9 cellular contexts compared by ENCODE assay signal in genomic region chr22:27799334-27800249, GRCh38. TPM values are rescaled to one million over a fixed set of nuclear protein-coding genes. Genes with fewer than 3 reads are reported as not detected.
DNase-seq lines count a peak whose midpoint lies in the region; ATAC-seq and TF ChIP-seq lines count a peak whose summit lies in the region.
"Had no signal": no experiment of that assay in that cellular context is flagged by ENCODE, and none has a peak within 500 bp of the region (broad histone marks: within the 10 kb centered on the region; RNA-seq: fewer than 3 reads in every experiment).

No MANE protein-coding gene starts in this region.

- no peaks in the 10 kb centered on the region for H3K36me3 ChIP-seq in H7 (replicated peaks; ENCODE audit: control insufficient read depth, insufficient read depth, low read length)
- no peaks in the 10 kb centered on the region for H3K36me3 ChIP-seq in mammary epithelial cell (ENCODE audit: insufficient read depth, low read length)

- H3K36me3 Mint-ChIP-seq in stimulated activated effector memory CD8-positive, alpha-beta T cell treated with anti-CD3 and anti-CD28 coated beads, Interleukin-12 subunit alpha, Interleukin-12 subunit beta, amount 100 ng/mL, for 72 hours, result no peaks in the 10 kb centered on the region
- no peaks in the 10 kb centered on the region for H3K36me3 Mint-ChIP-seq in naive thymus-derived CD8-positive, alpha-beta T cell

- no peak overlapping the region for H3K9ac ChIP-seq in mammary epithelial cell (ENCODE audit: insufficient read depth, low read length)

- no peak overlapping the region for H3K27ac Mint-ChIP-seq in stimulated activated effector memory CD8-positive, alpha-beta T cell treated with anti-CD3 and anti-CD28 coated beads, Interleukin-12 subunit alpha, Interleukin-12 subunit beta, amount 100 ng/mL, for 72 hours
- H3K27ac Mint-ChIP-seq in naive thymus-derived CD8-positive, alpha-beta T cell, result no peak overlapping the region

- peaks cover 50% of the 10 kb centered on the region for H3K79me2 ChIP-seq in mammary epithelial cell (ENCODE audit: insufficient read depth, low read length)

- BruUV-seq in mammary epithelial cell (replicated peaks; lab: Mats Ljungman, UMichigan), result no TSS peak

- CTCF ChIA-PET in mammary epithelial cell (lab: Charles Lee; ENCODE audit: low non-redundant PET), result no interaction called here

- in situ Hi-C loops in mammary epithelial cell (cut with MboI; ENCODE audit: low sequenced_read_pairs in 2 of 2), result loop anchor here (10.0 to 25.0 kb wide), 4 partner anchors 325 to 1037 kb away; no protein-coding TSS in a partner anchor

- DNase-seq in H7 (peak; percentile 83), mammary epithelial cell (no peak), iris pigment epithelial cell (ENCODE audit: low read depth) (peak; percentile 11), cerebellar nuclear complex (lab: John Stamatoyannopoulos, UW) (no peak)
- no peak for DNase-seq in stimulated activated effector memory CD8-positive, alpha-beta T cell treated with anti-CD3 and anti-CD28 coated beads, Interleukin-12 subunit alpha, Interleukin-12 subunit beta, amount 100 ng/mL, for 72 hours (ENCODE audit: low spot score in 2 of 2)
- DNase-seq in naive thymus-derived CD8-positive, alpha-beta T cell, result no peak
- DNase-seq in activated CD4-positive, alpha-beta T cell treated with anti-CD3 and anti-CD28 coated beads for 1 hour, result no peak
- DNase-seq: NCI-H226 had no signal

- POLR2A ChIA-PET in naive thymus-derived CD8-positive, alpha-beta T cell (lab: Charles Lee), result no interaction called here

- WGBS in mammary epithelial cell (ENCODE audit: low coverage, missing lambda C conversion rate), result 51% methylated on average over 6 of the region's 71 CpGs

- H3K4me3 Mint-ChIP-seq in stimulated activated effector memory CD8-positive, alpha-beta T cell treated with anti-CD3 and anti-CD28 coated beads, Interleukin-12 subunit alpha, Interleukin-12 subunit beta, amount 100 ng/mL, for 72 hours, result peak overlapping the region; percentile 72
- peak overlapping the region in 4 of 10 donors; percentile 29 to 73 (median 65) for H3K4me3 Mint-ChIP-seq in naive thymus-derived CD8-positive, alpha-beta T cell

- H3K27me3 ChIP-seq in H7 (ENCODE audit: control insufficient read depth, insufficient read depth, low read length) (peaks cover 85% of the 10 kb centered on the region), mammary epithelial cell (ENCODE audit: insufficient read depth, low read length) (no peaks in the 10 kb centered on the region)

- H3K4me1 ChIP-seq in mammary epithelial cell (ENCODE audit: insufficient read depth, low read length), result peaks cover 20% of the 10 kb centered on the region

- peaks cover 2 to 12% (median 9%) of the 10 kb centered on the region in 5 donors for H3K27me3 Mint-ChIP-seq in naive thymus-derived CD8-positive, alpha-beta T cell

- H3K4me3 ChIP-seq in H7 (ENCODE audit: insufficient read depth, low read depth, low read length) (peak overlapping the region; percentile 76), mammary epithelial cell (replicated peaks in 1 of 3; ENCODE audit: insufficient read depth in 1 of 3, low read depth in 2 of 3, low read length in 3 of 3) (peak overlapping the region; percentile 82 to 97 (median 92))

- no peaks in the 10 kb centered on the region for H3K9me3 Mint-ChIP-seq in stimulated activated effector memory CD8-positive, alpha-beta T cell treated with anti-CD3 and anti-CD28 coated beads, Interleukin-12 subunit alpha, Interleukin-12 subunit beta, amount 100 ng/mL, for 72 hours
- H3K9me3 Mint-ChIP-seq in naive thymus-derived CD8-positive, alpha-beta T cell, result no peaks in the 10 kb centered on the region

- peak overlapping the region; percentile 99 for H3K4me2 ChIP-seq in mammary epithelial cell (ENCODE audit: insufficient read depth, low read depth, low read length)

- no peaks in the 10 kb centered on the region for H3K9me3 ChIP-seq in mammary epithelial cell (replicated peaks; ENCODE audit: insufficient read depth, low read length)

- peaks cover 12% of the 10 kb centered on the region for H3K4me1 Mint-ChIP-seq in stimulated activated effector memory CD8-positive, alpha-beta T cell treated with anti-CD3 and anti-CD28 coated beads, Interleukin-12 subunit alpha, Interleukin-12 subunit beta, amount 100 ng/mL, for 72 hours
- peaks cover 8 to 13% (median 12%) of the 10 kb centered on the region in 4 donors for H3K4me1 Mint-ChIP-seq in naive thymus-derived CD8-positive, alpha-beta T cell

- no peak overlapping the region for H3K27ac ChIP-seq in mammary epithelial cell (ENCODE audit: insufficient read depth, low read depth, low read length)

- intact Hi-C loops in mammary epithelial cell (cut with micrococcal nuclease), result loop anchor here (2.0 to 10.0 kb wide), 6 partner anchors 47 to 1122 kb away; no protein-coding TSS in a partner anchor

- H2AFZ ChIP-seq in mammary epithelial cell (ENCODE audit: low read depth, low read length), result peak overlapping the region; percentile 95

- ATAC-seq in stimulated activated effector memory CD8-positive, alpha-beta T cell treated with anti-CD3 and anti-CD28 coated beads, Interleukin-12 subunit alpha, Interleukin-12 subunit beta, amount 100 ng/mL, for 72 hours, result no peak
- ATAC-seq in naive thymus-derived CD8-positive, alpha-beta T cell, result no peak
- no peak for ATAC-seq in HG02981 (IDR thresholded peaks at IDR 0.05; ENCODE audit: unreplicated experiment)

- H4K20me1 ChIP-seq in mammary epithelial cell (ENCODE audit: insufficient read depth, low read length), result peaks cover 5% of the 10 kb centered on the region

- dilution Hi-C loops in mammary epithelial cell (cut with HindIII; ENCODE audit: low sequenced_read_pairs), result no loop called here

- TF ChIP-seq CTCF in mammary epithelial cell (conservative IDR thresholded peaks at IDR 0.05 in 1 of 2, IDR thresholded peaks at IDR 0.05 in 1 of 2; ENCODE audit: extremely low read depth in 1 of 2, insufficient read depth in 1 of 2, low read depth in 1 of 2, low read length in 2 of 2), result no peak

RNA-seq across cellular contexts. Expression of gene MN1, which starts 2.0 kb away (rescaled TPM):
- total RNA-seq in H7 (2014; rRNA removed; shearing (Covaris generic)), result 22.1 and 26.4 TPM in 2 replicates
- 10 to 100 TPM in 1 of 2 donors, 1 to 10 TPM in 1; 1.5 to 14.0 TPM for total RNA-seq in mammary epithelial cell
- polyA plus RNA-seq in mammary epithelial cell, result 7.2 TPM
- 5.8 TPM for polyA minus RNA-seq in mammary epithelial cell
- under 1 TPM; 0.22 to 0.39 TPM for total RNA-seq in naive thymus-derived CD8-positive, alpha-beta T cell
- under 1 TPM in 1 of 3 donors, not detected in 2; 0.10 TPM for polyA plus RNA-seq in naive thymus-derived CD8-positive, alpha-beta T cell

Comparison
In these comparisons a context has a peak if more than half of its experiments do, and no peak if none do; other contexts are left out.
1. DNase-seq: peak in H7 (single experiment) and iris pigment epithelial cell (single experiment); none in mammary epithelial cell (single experiment), stimulated activated effector memory CD8-positive, alpha-beta T cell treated with anti-CD3 and anti-CD28 coated beads, Interleukin-12 subunit alpha, Interleukin-12 subunit beta, amount 100 ng/mL, for 72 hours (0 of 2), naive thymus-derived CD8-positive, alpha-beta T cell (0 of 10), cerebellar nuclear complex (0 of 2) and activated CD4-positive, alpha-beta T cell treated with anti-CD3 and anti-CD28 coated beads for 1 hour (single experiment).